Comparison of ENCODE assay signal across 16 cellular contexts in the genomic region with DNA sequence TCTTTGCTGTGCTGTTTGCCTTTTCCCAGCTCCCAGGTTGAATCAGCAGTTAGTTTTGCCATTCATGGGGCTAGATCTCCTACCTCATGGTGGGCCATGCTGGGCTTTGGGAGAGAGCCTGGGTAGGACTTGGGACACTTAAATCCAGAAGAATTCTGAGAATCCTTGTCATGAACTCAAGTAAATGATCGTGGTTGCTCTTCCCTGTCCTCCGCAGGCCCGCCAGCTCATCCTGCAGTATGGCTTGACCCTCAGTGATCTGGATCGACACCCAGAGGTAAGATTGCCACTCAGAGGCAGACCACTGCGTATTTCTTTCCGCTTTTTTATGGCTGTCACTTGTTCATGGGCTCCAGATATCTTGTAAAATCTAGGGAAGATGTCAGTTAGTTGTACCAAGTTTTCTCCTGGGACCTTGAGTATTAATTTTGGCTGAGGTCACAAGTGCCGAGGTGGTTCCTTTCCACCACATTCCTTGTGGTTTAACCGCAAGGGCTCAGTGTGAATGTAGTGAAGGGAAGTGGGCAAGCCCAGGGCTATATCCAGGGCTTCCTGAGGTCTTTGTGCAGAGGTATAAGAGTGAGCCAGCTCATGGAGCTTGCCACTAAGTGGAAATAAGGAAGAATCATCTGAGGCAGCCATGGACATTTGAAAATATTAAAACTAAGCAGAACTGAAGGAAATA. TPM values are rescaled to one million over a fixed set of nuclear protein-coding genes. Genes with fewer than 3 reads are reported as not detected.
DNase-seq lines count a peak whose midpoint lies in the region; ATAC-seq, FAIRE-seq and TF ChIP-seq lines count a peak whose summit lies in the region.
"Had no signal": no experiment of that assay in that cellular context is flagged by ENCODE, and none has a peak within 500 bp of the region (broad histone marks: within the 10 kb centered on the region; RNA-seq: fewer than 3 reads in every experiment).

No MANE protein-coding gene starts in this region.

- no peaks in the 10 kb centered on the region for H3K27me3 Mint-ChIP-seq in astrocyte (ENCODE audit: low read depth, unreplicated experiment)

- WGBS in mesenchymal stem cell: 75% methylated on average over 8 of the region's 8 CpGs
- no CpG with 5 or more reads among the region's 8 CpGs for WGBS in neuronal stem cell (ENCODE audit: extremely low coverage in 2 of 2, insufficient read length in 2 of 2, insufficient replicate concordance in 1 of 2), 2 donors
- 95% methylated on average over 8 of the region's 8 CpGs for WGBS in hepatocyte (ENCODE audit: low lambda C conversion rate, missing lambda C conversion rate)

- no peak for ATAC-seq in GM18520 (IDR thresholded peaks at IDR 0.05; ENCODE audit: unreplicated experiment)
- ATAC-seq: activated T-cell treated with anti-CD3 and anti-CD28 coated beads, Interleukin-2, amount 50 U/mL, for 4 hours had no signal

- no peak for TF ChIP-seq CTCF in astrocyte (IDR thresholded peaks at IDR 0.05; ENCODE audit: insufficient read depth, low read depth, low read length)
- TF ChIP-seq CTCF in hepatocyte (IDR thresholded peaks at IDR 0.05; ENCODE audit: poor library complexity): no peak

- H3K9ac ChIP-seq in BLaER1 treated with 17β-estradiol and CSF1 and Interleukin-3, amounts not matched to agents 10 nM and 100 nM: 0 out of 22 replicates have a peak overlapping the region, but pooled peaks of 1 of the 11 experiments have one; percentile 12
- H3K9ac ChIP-seq in astrocyte (ENCODE audit: low read length): no peak overlapping the region
- H3K9ac ChIP-seq in mesenchymal stem cell (ENCODE audit: low read length): no peak overlapping the region
- H3K9ac ChIP-seq in neuronal stem cell (ENCODE audit: low read depth, low read length, poor library complexity): no peak overlapping the region

- H3K4me3 ChIP-seq in BLaER1 treated with 17β-estradiol and CSF1 and Interleukin-3, amounts not matched to agents 10 nM and 100 nM: peak overlapping the region in 3 of 10 experiments; percentile 5 to 25 (median 7); a peak in 3 of 20 replicates
- H3K4me3 ChIP-seq in astrocyte (ENCODE audit: insufficient read depth, low read depth, low read length): no peak overlapping the region
- H3K4me3 ChIP-seq in mesenchymal stem cell (ENCODE audit: insufficient read depth in 1 of 2, low read depth in 1 of 2, low read length in 2 of 2): no peak overlapping the region
- no peak overlapping the region for H3K4me3 ChIP-seq in neuronal stem cell (ENCODE audit: low read length in 2 of 2)
- H3K4me3 ChIP-seq in hepatocyte: no peak overlapping the region

- H4K8ac ChIP-seq in mesenchymal stem cell (ENCODE audit: low read length) (no peak overlapping the region), neuronal stem cell (ENCODE audit: low read depth, low read length) (no peak overlapping the region)

- peaks cover 13% of the 10 kb centered on the region for H3K79me1 ChIP-seq in mesenchymal stem cell (replicated peaks; ENCODE audit: low read length, poor library complexity, severe bottlenecking)
- no peaks in the 10 kb centered on the region for H3K79me1 ChIP-seq in neuronal stem cell (ENCODE audit: low read depth, low read length)

- no peak overlapping the region for H3K18ac ChIP-seq in mesenchymal stem cell (ENCODE audit: low read depth in 1 of 2, low read length in 2 of 2)
- H3K18ac ChIP-seq in neuronal stem cell (ENCODE audit: low read length): no peak overlapping the region

- H3K4ac ChIP-seq in mesenchymal stem cell (ENCODE audit: low read depth in 1 of 2, low read length in 2 of 2): no peak overlapping the region
- H3K4ac ChIP-seq in neuronal stem cell (ENCODE audit: low read length): no peak overlapping the region

- H3K79me2 ChIP-seq in astrocyte (ENCODE audit: insufficient read depth, low read length) (no peaks in the 10 kb centered on the region), hepatocyte (peaks cover 16% of the 10 kb centered on the region)

- H2BK5ac ChIP-seq in mesenchymal stem cell (ENCODE audit: low read depth, low read length, poor library complexity, severe bottlenecking): no peak overlapping the region
- no peak overlapping the region for H2BK5ac ChIP-seq in neuronal stem cell (ENCODE audit: low read length)

- H3K9me3 Mint-ChIP-seq in astrocyte (ENCODE audit: unreplicated experiment): peaks cover 2% of the 10 kb centered on the region
- H3K9me3 Mint-ChIP-seq: activated T-cell treated with anti-CD3 and anti-CD28 coated beads, Interleukin-2, amount 50 U/mL, for 4 hours had no signal

- H4K20me1 ChIP-seq in BLaER1 treated with 17β-estradiol and CSF1 and Interleukin-3, amounts not matched to agents 10 nM and 100 nM: peaks cover 23 to 70% (median 69%) of the 10 kb centered on the region in 11 experiments; a peak in 21 of 22 replicates
- H4K20me1 ChIP-seq in astrocyte (ENCODE audit: insufficient read depth, low read length): peaks cover 38% of the 10 kb centered on the region
- H4K20me1 ChIP-seq in hepatocyte (ENCODE audit: insufficient read depth, poor library complexity, severe bottlenecking): no peaks in the 10 kb centered on the region

- no peak overlapping the region for H2BK120ac ChIP-seq in mesenchymal stem cell (ENCODE audit: low read depth, low read length)
- no peak overlapping the region for H2BK120ac ChIP-seq in neuronal stem cell (ENCODE audit: low read depth, low read length)

- H2BK15ac ChIP-seq in mesenchymal stem cell (ENCODE audit: low read depth, poor library complexity, severe bottlenecking) (no peak overlapping the region), neuronal stem cell (ENCODE audit: low read length) (no peak overlapping the region)

- H3K14ac ChIP-seq in mesenchymal stem cell (ENCODE audit: low read length in 2 of 2): no peak overlapping the region
- no peak overlapping the region for H3K14ac ChIP-seq in neuronal stem cell (ENCODE audit: low read length)

- H2BK12ac ChIP-seq in mesenchymal stem cell (ENCODE audit: low read length in 2 of 2): no peak overlapping the region
- H2BK12ac ChIP-seq in neuronal stem cell (ENCODE audit: low read length): no peak overlapping the region

- H3K23ac ChIP-seq in mesenchymal stem cell (ENCODE audit: low read length in 2 of 2): no peak overlapping the region
- no peak overlapping the region for H3K23ac ChIP-seq in neuronal stem cell (ENCODE audit: low read depth, low read length, poor library complexity)

- peaks cover 11% of the 10 kb centered on the region for H3K4me1 Mint-ChIP-seq in astrocyte (ENCODE audit: low read depth, unreplicated experiment)

- peaks cover 0 to 27% (median 7%) of the 10 kb centered on the region in 11 experiments; a peak in 13 of 22 replicates for H3K36me3 ChIP-seq in BLaER1 treated with 17β-estradiol and CSF1 and Interleukin-3, amounts not matched to agents 10 nM and 100 nM
- H3K36me3 ChIP-seq in astrocyte (ENCODE audit: insufficient read depth, low read length) (no peaks in the 10 kb centered on the region), mesenchymal stem cell (ENCODE audit: control insufficient read depth in 1 of 2, insufficient read depth in 2 of 2, low read depth in 1 of 2, low read length in 2 of 2) (no peaks in the 10 kb centered on the region), neuronal stem cell (replicated peaks in 1 of 2; ENCODE audit: control insufficient read depth in 2 of 2, insufficient read depth in 2 of 2, low read length in 2 of 2) (peaks cover 0 to 21% of the 10 kb centered on the region in 2 donors), hepatocyte (replicated peaks; ENCODE audit: insufficient read depth, low read depth) (no peaks in the 10 kb centered on the region)

- H3K4me2 ChIP-seq in BLaER1 treated with 17β-estradiol and CSF1 and Interleukin-3, amounts not matched to agents 10 nM and 100 nM: peak overlapping the region; percentile 72 to 95 (median 82)
- H3K4me2 ChIP-seq in astrocyte (ENCODE audit: low read length): peak overlapping the region; percentile 24
- H3K4me2 ChIP-seq in mesenchymal stem cell (ENCODE audit: low read length, poor library complexity, severe bottlenecking): peak overlapping the region; percentile 32
- no peak overlapping the region for H3K4me2 ChIP-seq in neuronal stem cell (ENCODE audit: insufficient read depth, low read length, poor library complexity, severe bottlenecking)
- no peak overlapping the region for H3K4me2 ChIP-seq in hepatocyte

- no peak overlapping the region for H3K4me3 Mint-ChIP-seq in astrocyte (ENCODE audit: unreplicated experiment)
- H3K4me3 Mint-ChIP-seq: activated T-cell treated with anti-CD3 and anti-CD28 coated beads, Interleukin-2, amount 50 U/mL, for 4 hours; brain had no signal

- H3K36me3 Mint-ChIP-seq in astrocyte (ENCODE audit: low read depth, unreplicated experiment): no peaks in the 10 kb centered on the region

- peaks cover 0 to 52% (median 15%) of the 10 kb centered on the region in 11 experiments; a peak in 12 of 22 replicates for H3K27me3 ChIP-seq in BLaER1 treated with 17β-estradiol and CSF1 and Interleukin-3, amounts not matched to agents 10 nM and 100 nM
- H3K27me3 ChIP-seq in astrocyte (ENCODE audit: insufficient read depth, low read length) (no peaks in the 10 kb centered on the region), mesenchymal stem cell (ENCODE audit: control insufficient read depth in 1 of 2, insufficient read depth in 1 of 2, low read length in 2 of 2) (no peaks in the 10 kb centered on the region), neuronal stem cell (ENCODE audit: control insufficient read depth in 3 of 3, insufficient read depth in 3 of 3, low read depth in 1 of 3, low read length in 3 of 3) (no peaks in the 10 kb centered on the region), hepatocyte (no peaks in the 10 kb centered on the region)

- H4K91ac ChIP-seq in mesenchymal stem cell (ENCODE audit: low read length) (no peak overlapping the region), neuronal stem cell (ENCODE audit: low read depth, low read length, poor library complexity) (no peak overlapping the region)

- H3K9me2 ChIP-seq in hepatocyte (replicated peaks; ENCODE audit: insufficient read depth): no peaks in the 10 kb centered on the region

- H2AK5ac ChIP-seq in mesenchymal stem cell (ENCODE audit: low read length, severe bottlenecking) (no peak overlapping the region), neuronal stem cell (ENCODE audit: low read depth, low read length) (no peak overlapping the region)

- H2AFZ ChIP-seq in astrocyte (ENCODE audit: low read depth, low read length): no peak overlapping the region
- H2AFZ ChIP-seq in mesenchymal stem cell (ENCODE audit: low read depth, low read length): no peak overlapping the region
- H2AFZ ChIP-seq in neuronal stem cell (ENCODE audit: low read length): no peak overlapping the region
- no peak overlapping the region for H2AFZ ChIP-seq in hepatocyte

- FAIRE-seq in astrocyte (lab: Jason Lieb, UNC): no peak
- FAIRE-seq: endometrium had no signal

- peaks cover 14 to 35% (median 25%) of the 10 kb centered on the region in 10 experiments for H3K4me1 ChIP-seq in BLaER1 treated with 17β-estradiol and CSF1 and Interleukin-3, amounts not matched to agents 10 nM and 100 nM
- H3K4me1 ChIP-seq in astrocyte (ENCODE audit: insufficient read depth, low read length) (peaks cover 10% of the 10 kb centered on the region), mesenchymal stem cell (ENCODE audit: control insufficient read depth, insufficient read depth, low read depth, low read length) (peaks cover 11% of the 10 kb centered on the region), neuronal stem cell (ENCODE audit: control insufficient read depth in 2 of 2, insufficient read depth in 1 of 2, low read depth in 1 of 2, low read length in 2 of 2) (peaks cover 0 to 4% of the 10 kb centered on the region in 2 donors), hepatocyte (ENCODE audit: insufficient read depth) (no peaks in the 10 kb centered on the region)

- peaks cover 0 to 7% (median 0%) of the 10 kb centered on the region in 11 experiments; a peak in 3 of 22 replicates for H3K9me3 ChIP-seq in BLaER1 treated with 17β-estradiol and CSF1 and Interleukin-3, amounts not matched to agents 10 nM and 100 nM (replicated peaks in 1 of 11)
- H3K9me3 ChIP-seq in astrocyte (ENCODE audit: insufficient read depth, low read depth, low read length) (no peaks in the 10 kb centered on the region), mesenchymal stem cell (ENCODE audit: control insufficient read depth, low read length) (no peaks in the 10 kb centered on the region), neuronal stem cell (replicated peaks in 1 of 2; ENCODE audit: control insufficient read depth in 2 of 2, insufficient read depth in 1 of 2, low read depth in 1 of 2, low read length in 2 of 2) (no peaks in the 10 kb centered on the region), hepatocyte (ENCODE audit: low read depth) (no peaks in the 10 kb centered on the region)

- DNase-seq in LHCN-M2 (ENCODE audit: low read depth): peak; percentile 79
- DNase-seq in astrocyte (ENCODE audit: low read depth): peak; percentile 71
- peak; percentile 27 for DNase-seq in mesenchymal stem cell
- DNase-seq in neuronal stem cell (ENCODE audit: low spot score): no peak
- no peak for DNase-seq in stimulated activated CD4-positive, alpha-beta T cell treated with anti-CD3 and anti-CD28 coated beads, Interleukin-1b, Interleukin-23, amount 100 ng/mL, for 48 hours
- DNase-seq in hepatocyte (ENCODE audit: low spot score): no peak
- DNase-seq: activated T-cell treated with anti-CD3 and anti-CD28 coated beads, Interleukin-2, amount 50 U/mL, for 4 hours; C1 segment of cervical spinal cord; hypothalamus; NCI-H1048; NCI-H510A treated with DMSO at 0.1 percent for 48 hours; posterior cingulate gyrus had no signal

- H3K27ac ChIP-seq in BLaER1 treated with 17β-estradiol and CSF1 and Interleukin-3, amounts not matched to agents 10 nM and 100 nM: no peak overlapping the region
- H3K27ac ChIP-seq in astrocyte (ENCODE audit: low read depth, low read length) (no peak overlapping the region), mesenchymal stem cell (ENCODE audit: low read length, poor library complexity, severe bottlenecking) (no peak overlapping the region), neuronal stem cell (replicated peaks; ENCODE audit: low read length) (no peak overlapping the region), hepatocyte (no peak overlapping the region)

- H3K27ac Mint-ChIP-seq in astrocyte (ENCODE audit: unreplicated experiment): peak overlapping the region; percentile 1
- H3K27ac Mint-ChIP-seq: brain had no signal

RNA-seq across cellular contexts. Expression of gene RPIA, which starts 37.7 kb away (rescaled TPM):
- total RNA-seq in LHCN-M2 (2014; rRNA removed) (6.6 and 8.0 TPM in 2 replicates), astrocyte (11.4 and 13.3 TPM in 2 replicates), hepatocyte (7.0 and 7.7 TPM in 2 replicates)
- 9.0 TPM for polyA plus RNA-seq in LHCN-M2 (2012)
- polyA plus RNA-seq in mesenchymal stem cell (2013, experiment 1 of 2): 5.9 TPM
- 6.0 TPM for polyA plus RNA-seq in mesenchymal stem cell (2013, experiment 2 of 2)
- polyA plus RNA-seq in neuronal stem cell (2013, experiment 1 of 2): 21.1 TPM
- polyA plus RNA-seq in neuronal stem cell (2013, experiment 2 of 2): 20.5 TPM
- 14.8 and 17.6 TPM in 2 replicates for polyA plus RNA-seq in hepatocyte

Comparison
In these comparisons a context has a peak if more than half of its experiments do, and no peak if none do; other contexts are left out.
1. H3K4me2 ChIP-seq: peak in BLaER1 treated with 17β-estradiol and CSF1 and Interleukin-3, amounts not matched to agents 10 nM and 100 nM (11 of 11), astrocyte (single experiment) and mesenchymal stem cell (single experiment); none in neuronal stem cell (single experiment) and hepatocyte (single experiment).
2. DNase-seq: peak in LHCN-M2 (single experiment), astrocyte (single experiment) and mesenchymal stem cell (single experiment); none in neuronal stem cell (single experiment), stimulated activated CD4-positive, alpha-beta T cell treated with anti-CD3 and anti-CD28 coated beads, Interleukin-1b, Interleukin-23, amount 100 ng/mL, for 48 hours (single experiment) and hepatocyte (single experiment).